Comparison of ENCODE assay signal across 1 cellular context in the genomic region with DNA sequence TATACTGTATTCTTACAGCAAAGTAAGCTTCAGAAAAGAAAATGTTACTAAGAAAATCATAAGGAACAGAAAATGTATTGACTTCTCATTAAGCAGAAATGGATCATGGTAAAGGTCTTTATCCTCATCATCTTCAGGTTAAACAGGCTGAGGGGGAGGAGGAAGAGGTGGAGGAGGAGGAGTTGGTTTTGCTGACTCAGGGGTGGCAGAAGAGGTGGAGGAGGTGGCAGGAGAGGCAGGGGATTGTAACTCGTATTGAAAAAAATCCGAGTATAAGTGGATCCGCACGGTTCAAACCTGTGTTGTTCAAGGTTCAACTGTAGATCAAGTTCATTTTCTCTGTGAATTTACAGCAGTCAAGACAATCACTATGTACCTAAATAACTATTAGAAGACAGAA.
A peak's percentile ranks its signal among the peaks of the same experiment; 100 is the strongest.
TF ChIP-seq lines count a peak whose summit lies in the region.

No MANE protein-coding gene starts in this region.

TF ChIP-seq in HEK293, 187 proteins besides CTCF, POLR2A, EP300 and RAD21:
- TF ChIP-seq INSM2 (tag by site-specific recombination; IDR thresholded peaks at IDR 0.05) (no peak), ZNF785 (tag by site-specific recombination; IDR thresholded peaks at IDR 0.05) (no peak), ZFP37 (tag by site-specific recombination; IDR thresholded peaks at IDR 0.05) (no peak), GLI4 (tag by site-specific recombination; IDR thresholded peaks at IDR 0.05) (no peak), EGR2 (tag by site-specific recombination; IDR thresholded peaks at IDR 0.05; ENCODE audit: low read depth) (peak; percentile 30; the same call in 1 of the 2 replicates)
- TF ChIP-seq, protein P1, sequence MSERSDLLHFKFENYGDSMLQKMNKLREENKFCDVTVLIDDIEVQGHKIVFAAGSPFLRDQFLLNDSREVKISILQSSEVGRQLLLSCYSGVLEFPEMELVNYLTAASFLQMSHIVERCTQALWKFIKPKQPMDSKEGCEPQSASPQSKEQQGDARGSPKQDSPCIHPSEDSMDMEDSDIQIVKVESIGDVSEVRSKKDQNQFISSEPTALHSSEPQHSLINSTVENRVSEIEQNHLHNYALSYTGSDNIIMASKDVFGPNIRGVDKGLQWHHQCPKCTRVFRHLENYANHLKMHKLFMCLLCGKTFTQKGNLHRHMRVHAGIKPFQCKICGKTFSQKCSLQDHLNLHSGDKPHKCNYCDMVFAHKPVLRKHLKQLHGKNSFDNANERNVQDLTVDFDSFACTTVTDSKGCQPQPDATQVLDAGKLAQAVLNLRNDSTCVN (tag by site-specific recombination; optimal IDR thresholded peaks at IDR 0.05), result no peak
